21 cellular contexts compared by ENCODE assay signal in genomic region chr11:131538322-131538721, GRCh38.
A peak's percentile ranks its signal among the peaks of the same experiment; 100 is the strongest.
DNase-seq lines count a peak whose midpoint lies in the region; ATAC-seq and TF ChIP-seq lines count a peak whose summit lies in the region.
"Had no signal": no experiment of that assay in that cellular context is flagged by ENCODE, and none has a peak within 500 bp of the region (broad histone marks: within the 10 kb centered on the region; RNA-seq: fewer than 3 reads in every experiment).

No MANE protein-coding gene starts in this region.

- no peaks in the 10 kb centered on the region for H3K4me1 ChIP-seq in BE2C
- H3K4me1 ChIP-seq: A549, BLaER1 had no signal

- H3K4me3 ChIP-seq in dorsolateral prefrontal cortex (peak overlapping the region in 2 of 59 donors; percentile 1 to 15), BE2C (ENCODE audit: low read depth, low read length) (no peak overlapping the region)
- H3K4me3 ChIP-seq: A549, BLaER1, GM12878 had no signal

- H3K27me3 ChIP-seq in dorsolateral prefrontal cortex (no peaks in the 10 kb centered on the region), BE2C (no peaks in the 10 kb centered on the region)
- H3K27me3 ChIP-seq: BLaER1 had no signal

- TF ChIP-seq CTCF in dorsolateral prefrontal cortex (IDR thresholded peaks at IDR 0.05 in 54 of 56, conservative IDR thresholded peaks at IDR 0.05 in 2 of 56; ENCODE audit: low read depth in 1 of 56, partially characterized antibody in 56 of 56) (peak in 1 of 56 donors; percentile 9), BE2C (IDR thresholded peaks at IDR 0.05; ENCODE audit: low read depth, low read length) (no peak)

- no peaks in the 10 kb centered on the region for H3K36me3 ChIP-seq in BE2C
- H3K36me3 ChIP-seq: BLaER1 had no signal

- H3K27ac ChIP-seq in dorsolateral prefrontal cortex (peak overlapping the region in 58 of 59 donors; percentile 6 to 97 (median 91)), substantia nigra (ENCODE audit: low read depth, low read length, poor library complexity, severe bottlenecking) (peak overlapping the region; percentile 66)
- H3K27ac ChIP-seq: 22Rv1, A549, BLaER1 had no signal

- H3K9me3 ChIP-seq in BE2C: no peaks in the 10 kb centered on the region; the same call in none of the 2 replicates
- H3K9me3 ChIP-seq: A549 had no signal

- ATAC-seq in HG03457 (IDR thresholded peaks at IDR 0.05; ENCODE audit: unreplicated experiment): no peak
- ATAC-seq: A549, GM12878, HCT116, HepG2 had no signal

- intact Hi-C loops in dorsolateral prefrontal cortex (cut with DNase I): loop anchor here in 1 of 2 donors (5.0 kb wide), 1 partner anchor 34 kb away; no protein-coding TSS in a partner anchor

- DNase-seq in NCI-H82 (lab: John Stamatoyannopoulos, UW) (peak; percentile 4), NCI-H82 treated with DMSO at 0.1 percent for 48 hours (lab: John Stamatoyannopoulos, UW; ENCODE audit: unreplicated experiment) (no peak), dorsolateral prefrontal cortex (no peak), substantia nigra (lab: John Stamatoyannopoulos, UW) (peak in 1 of 49 donors; percentile 18), SKM-1 treated with dmso at 0.1 percent for 144 hours (lab: John Stamatoyannopoulos, UW; ENCODE audit: unreplicated experiment) (no peak), BE2C (no peak)
- DNase-seq: AML-193; Calu3; CD4-positive, alpha-beta memory T cell; DMS79 treated with DMSO at 0.1 percent for 48 hours; GF-D8; GOT3; H7; HFFc6 had no signal
